ENCODE assay signal across 24 cellular contexts in genomic region chr4:119477412-119478053, GRCh38.
DNase-seq lines count a peak whose midpoint lies in the region; ATAC-seq and TF ChIP-seq lines count a peak whose summit lies in the region.
"Had no signal": no experiment of that assay in that cellular context is flagged by ENCODE, and none has a peak within 500 bp of the region (broad histone marks: within the 10 kb centered on the region; RNA-seq: fewer than 3 reads in every experiment).

No MANE protein-coding gene starts in this region.

- H3K27me3 Mint-ChIP-seq in type B pancreatic cell = no peaks in the 10 kb centered on the region
- H3K27me3 Mint-ChIP-seq: activated CD8-positive, alpha-beta memory T cell treated with anti-CD3 and anti-CD28 coated beads, Interleukin-2, amount 10 ng/mL, durations not matched to agents 7 days and 5 days; activated naive CD4-positive, alpha-beta T cell treated with anti-CD3 and anti-CD28 coated beads, Interleukin-2, amount 50 U/mL, for 24 hours; stimulated activated naive CD8-positive, alpha-beta T cell treated with anti-CD3 and anti-CD28 coated beads, Interleukin-15, Interleukin-2, amounts not matched to agents 100 ng/mL and 50 ng/mL, for 24 hours had no signal

- intact Hi-C loops in heart left ventricle (cut with DNase I) = no loop called here

- H3K4me3 Mint-ChIP-seq in type B pancreatic cell = peak overlapping the region; percentile 0
- H3K4me3 Mint-ChIP-seq: activated CD8-positive, alpha-beta memory T cell treated with anti-CD3 and anti-CD28 coated beads, Interleukin-2, amount 10 ng/mL, durations not matched to agents 7 days and 5 days; activated naive CD4-positive, alpha-beta T cell treated with anti-CD3 and anti-CD28 coated beads, Interleukin-2, amount 50 U/mL, for 24 hours; stimulated activated naive CD8-positive, alpha-beta T cell treated with anti-CD3 and anti-CD28 coated beads, Interleukin-15, Interleukin-2, amounts not matched to agents 100 ng/mL and 50 ng/mL, for 24 hours had no signal

- H3K27ac Mint-ChIP-seq in type B pancreatic cell = no peak overlapping the region
- H3K27ac Mint-ChIP-seq: activated CD8-positive, alpha-beta memory T cell treated with anti-CD3 and anti-CD28 coated beads, Interleukin-2, amount 10 ng/mL, durations not matched to agents 7 days and 5 days; activated naive CD4-positive, alpha-beta T cell treated with anti-CD3 and anti-CD28 coated beads, Interleukin-2, amount 50 U/mL, for 24 hours; stimulated activated naive CD8-positive, alpha-beta T cell treated with anti-CD3 and anti-CD28 coated beads, Interleukin-15, Interleukin-2, amounts not matched to agents 100 ng/mL and 50 ng/mL, for 24 hours had no signal

- H3K9me3 Mint-ChIP-seq in type B pancreatic cell = no peaks in the 10 kb centered on the region
- H3K9me3 Mint-ChIP-seq: activated naive CD4-positive, alpha-beta T cell treated with anti-CD3 and anti-CD28 coated beads, Interleukin-2, amount 50 U/mL, for 24 hours had no signal

- H3K27ac ChIP-seq in heart left ventricle (peak overlapping the region in 5 of 12 donors; percentile 36 to 56 (median 55)), right atrium auricular region (no peak overlapping the region)
- H3K27ac ChIP-seq: A549, ascending aorta, SJSA1, spleen had no signal

- H3K4me3 ChIP-seq in heart left ventricle (no peak overlapping the region), right atrium auricular region (no peak overlapping the region), choroid plexus epithelial cell (ENCODE audit: low read depth, low read length) (no peak overlapping the region)
- H3K4me3 ChIP-seq: A549, ascending aorta, HAP-1, SJSA1, spleen, transverse colon had no signal

- no peaks in the 10 kb centered on the region for H3K4me1 Mint-ChIP-seq in type B pancreatic cell (ENCODE audit: unreplicated experiment)
- H3K4me1 Mint-ChIP-seq: activated CD8-positive, alpha-beta memory T cell treated with anti-CD3 and anti-CD28 coated beads, Interleukin-2, amount 10 ng/mL, durations not matched to agents 7 days and 5 days; activated naive CD4-positive, alpha-beta T cell treated with anti-CD3 and anti-CD28 coated beads, Interleukin-2, amount 50 U/mL, for 24 hours had no signal

- TF ChIP-seq CTCF in heart left ventricle (IDR thresholded peaks at IDR 0.05) (no peak), right atrium auricular region (IDR thresholded peaks at IDR 0.05) (no peak), choroid plexus epithelial cell (conservative IDR thresholded peaks at IDR 0.05; ENCODE audit: low read depth, low read length) (no peak), type B pancreatic cell (conservative IDR thresholded peaks at IDR 0.05) (no peak)

- TF ChIP-seq POLR2A in heart left ventricle (IDR thresholded peaks at IDR 0.05) = no peak

- H3K9me3 ChIP-seq in heart left ventricle (no peaks in the 10 kb centered on the region), right atrium auricular region (no peaks in the 10 kb centered on the region)
- H3K9me3 ChIP-seq: A549, ascending aorta, HAP-1, SJSA1, spleen, transverse colon had no signal

- H3K36me3 Mint-ChIP-seq in type B pancreatic cell = peaks cover 28% of the 10 kb centered on the region

- H3K4me1 ChIP-seq in heart left ventricle = peaks cover 0 to 13% (median 0%) of the 10 kb centered on the region in 12 donors
- H3K4me1 ChIP-seq in right atrium auricular region = no peaks in the 10 kb centered on the region
- H3K4me1 ChIP-seq: ascending aorta, HAP-1, SJSA1, spleen had no signal

- H3K36me3 ChIP-seq in heart left ventricle = peaks cover 0 to 59% (median 40%) of the 10 kb centered on the region in 9 donors
- H3K36me3 ChIP-seq in right atrium auricular region = peaks cover 16% of the 10 kb centered on the region
- H3K36me3 ChIP-seq: transverse colon had no signal

- DNase-seq in heart left ventricle (no peak), right atrium auricular region (ENCODE audit: low spot score) (no peak), choroid plexus epithelial cell (ENCODE audit: low read depth) (peak; percentile 50), type B pancreatic cell (ENCODE audit: extremely low spot score, unreplicated experiment) (no peak), SHP77 (lab: John Stamatoyannopoulos, UW) (no peak), C1 segment of cervical spinal cord (lab: John Stamatoyannopoulos, UW) (no peak)
- DNase-seq: activated CD4-positive, alpha-beta T cell treated with anti-CD3 and anti-CD28 coated beads for 48 hours; activated CD8-positive, alpha-beta memory T cell treated with anti-CD3 and anti-CD28 coated beads, Interleukin-2, amount 10 ng/mL, durations not matched to agents 7 days and 5 days; cerebellar nuclear complex; COR-L47; DND-41; islet precursor cell; NCI-H510A; spleen; T-helper 1 cell; transverse colon had no signal

- peak; percentile 51 to 85 (median 68) for ATAC-seq in heart left ventricle
- ATAC-seq in HG02884 (IDR thresholded peaks at IDR 0.05; ENCODE audit: unreplicated experiment) = peak; percentile 62
- ATAC-seq in HG02840 (IDR thresholded peaks at IDR 0.05; ENCODE audit: low FRiP score, unreplicated experiment) = no peak
- ATAC-seq: activated CD8-positive, alpha-beta memory T cell treated with anti-CD3 and anti-CD28 coated beads, Interleukin-2, amount 10 ng/mL, durations not matched to agents 7 days and 5 days had no signal

- no peaks in the 10 kb centered on the region for H3K27me3 ChIP-seq in heart left ventricle
- no peaks in the 10 kb centered on the region for H3K27me3 ChIP-seq in right atrium auricular region
- H3K27me3 ChIP-seq: ascending aorta, SJSA1, spleen, transverse colon had no signal
